In genomic region chr20:41643504-41643938, GRCh38 we compare ENCODE assay signal across 8 cellular contexts. TPM values are rescaled to one million over a fixed set of nuclear protein-coding genes. Genes with fewer than 3 reads are reported as not detected.
DNase-seq lines count a peak whose midpoint lies in the region; ATAC-seq and TF ChIP-seq lines count a peak whose summit lies in the region.

No MANE protein-coding gene starts in this region.

- ATAC-seq in GM21723 (IDR thresholded peaks at IDR 0.05; ENCODE audit: unreplicated experiment), result no peak

- H3K79me2 ChIP-seq in GM23248 (ENCODE audit: insufficient read depth), result no peaks in the 10 kb centered on the region

- H3K4me3 ChIP-seq in GM23248 (no peak overlapping the region), tibial nerve (no peak overlapping the region), tibial artery (no peak overlapping the region)

- in situ Hi-C loops in GM23248 (cut with MboI), result no loop called here

- TF ChIP-seq POLR2A in tibial nerve (IDR thresholded peaks at IDR 0.05), result no peak

- no peaks in the 10 kb centered on the region for H3F3A ChIP-seq in GM23248 (ENCODE audit: insufficient read depth)

- H3K36me3 ChIP-seq in GM23248 (ENCODE audit: low read depth) (no peaks in the 10 kb centered on the region), tibial nerve (no peaks in the 10 kb centered on the region), tibial artery (no peaks in the 10 kb centered on the region)

- H3K4me1 ChIP-seq in GM23248 (ENCODE audit: insufficient read depth) (no peaks in the 10 kb centered on the region), tibial nerve (no peaks in the 10 kb centered on the region), tibial artery (peaks cover 0 to 6% (median 0%) of the 10 kb centered on the region in 4 donors)

- H3K27ac ChIP-seq in GM23248, result no peak overlapping the region
- no peak overlapping the region for H3K27ac ChIP-seq in tibial nerve
- H3K27ac ChIP-seq in tibial artery, result no peak overlapping the region

- no peak for TF ChIP-seq EP300 in tibial nerve (IDR thresholded peaks at IDR 0.05)

- H3K9ac ChIP-seq in GM23248, result no peak overlapping the region

- H3K4me2 ChIP-seq in GM23248 (ENCODE audit: unreplicated experiment), result no peak overlapping the region

- no peaks in the 10 kb centered on the region for H4K20me1 ChIP-seq in GM23248 (ENCODE audit: insufficient read depth)

- intact Hi-C loops in posterior cingulate gyrus (cut with DNase I) (no loop called here), tibial artery (cut with DNase I; ENCODE audit: low total_unique reads) (no loop called here)

- no peak overlapping the region for H2AFZ ChIP-seq in GM23248

- H3K9me3 ChIP-seq in GM23248 (ENCODE audit: low read depth) (no peaks in the 10 kb centered on the region), tibial nerve (no peaks in the 10 kb centered on the region), tibial artery (no peaks in the 10 kb centered on the region)

- DNase-seq in GM23248 (peak; percentile 38), NCI-H345 (lab: John Stamatoyannopoulos, UW) (peak; percentile 90), dedifferentiated amniotic fluid mesenchymal stem cell (ENCODE audit: extremely low spot score) (peak; percentile 44), posterior cingulate gyrus (peak in 8 of 10 donors; percentile 17 to 92 (median 50)), tibial nerve (ENCODE audit: low spot score in 2 of 2) (no peak), SKM-1 (lab: John Stamatoyannopoulos, UW; ENCODE audit: unreplicated experiment) (no peak), tibial artery (no peak)

- H3K27me3 ChIP-seq in GM23248 (replicated peaks; ENCODE audit: insufficient read depth), result peaks cover 33% of the 10 kb centered on the region
- H3K27me3 ChIP-seq in tibial nerve, result no peaks in the 10 kb centered on the region
- no peaks in the 10 kb centered on the region for H3K27me3 ChIP-seq in tibial artery

- WGBS in GM23248 (ENCODE audit: low coverage in 1 of 2, low lambda C conversion rate in 2 of 2, missing lambda C conversion rate in 2 of 2), 2 experiments, result 39 to 46% methylated on average over 3 of the region's 3 CpGs
- WGBS in tibial nerve, 2 donors, result 6 to 7% methylated on average over 3 of the region's 3 CpGs

- TF ChIP-seq CTCF in tibial nerve (IDR thresholded peaks at IDR 0.05), result no peak
- no peak for TF ChIP-seq CTCF in tibial artery (IDR thresholded peaks at IDR 0.05)

- H3K9me2 ChIP-seq in GM23248 (ENCODE audit: insufficient read depth), result no peaks in the 10 kb centered on the region

RNA-seq across cellular contexts. Expression of gene CHD6, which starts 25.3 kb away (rescaled TPM):
- 12.6 and 12.9 TPM in 2 replicates for total RNA-seq in GM23248 (2014; rRNA removed; shearing (Covaris generic))
- polyA plus RNA-seq in GM23248 (2016; fragmentation: Nextera tagmentation; extraction: Ambion mirVana), result 24.0 and 24.9 TPM in 2 replicates
- total RNA-seq in tibial nerve, result 10 to 100 TPM; 52.0 to 58.2 (median 54.9) TPM

Comparison
In these comparisons a context has a peak if more than half of its experiments do, and no peak if none do; other contexts are left out.
1. DNase-seq: peak in GM23248 (single experiment), NCI-H345 (single experiment), dedifferentiated amniotic fluid mesenchymal stem cell (single experiment) and posterior cingulate gyrus (8 of 10); none in tibial nerve (0 of 2), SKM-1 (single experiment) and tibial artery (0 of 2).